ENCODE assay signal across 13 cellular contexts in the genomic region with DNA sequence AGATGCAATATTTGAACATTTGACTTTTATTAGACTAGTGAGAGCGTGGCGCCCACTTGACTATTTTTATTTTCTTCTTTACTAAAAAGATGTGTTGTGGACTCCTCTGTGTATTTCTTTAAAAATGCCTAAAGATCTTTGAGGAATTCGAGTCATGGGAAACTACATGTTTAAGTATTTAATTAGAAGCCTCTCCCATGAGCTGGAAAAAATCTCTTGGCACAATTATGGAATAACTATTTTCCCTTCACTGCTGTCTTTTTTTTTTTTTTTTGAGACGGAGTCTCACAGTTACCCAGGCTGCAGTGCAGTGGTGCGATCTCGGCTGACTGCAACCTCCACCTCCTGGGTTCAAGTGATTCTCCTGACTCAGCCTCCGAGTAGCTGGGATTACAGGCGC.
"Had no signal": no experiment of that assay in that cellular context is flagged by ENCODE, and none has a peak within 500 bp of the region (broad histone marks: within the 10 kb centered on the region; RNA-seq: fewer than 3 reads in every experiment).

No MANE protein-coding gene starts in this region.

- H3K36me3 ChIP-seq: gastroesophageal sphincter, left lung had no signal

- H3K27ac Mint-ChIP-seq: activated naive CD4-positive, alpha-beta T cell treated with anti-CD3 and anti-CD28 coated beads, Interleukin-2, amount 50 U/mL, for 72 hours; memory B cell; stimulated activated effector memory CD8-positive, alpha-beta T cell treated with anti-CD3 and anti-CD28 coated beads, Interleukin-12 subunit alpha, Interleukin-12 subunit beta, amount 100 ng/mL, for 72 hours had no signal

- H3K36me3 Mint-ChIP-seq: activated naive CD4-positive, alpha-beta T cell treated with anti-CD3 and anti-CD28 coated beads, Interleukin-2, amount 50 U/mL, for 72 hours had no signal

- H3K9ac ChIP-seq: parathyroid adenoma had no signal

- H3K9me3 Mint-ChIP-seq: activated naive CD4-positive, alpha-beta T cell treated with anti-CD3 and anti-CD28 coated beads, Interleukin-2, amount 50 U/mL, for 72 hours; memory B cell; stimulated activated effector memory CD8-positive, alpha-beta T cell treated with anti-CD3 and anti-CD28 coated beads, Interleukin-12 subunit alpha, Interleukin-12 subunit beta, amount 100 ng/mL, for 72 hours had no signal

- H3K27ac ChIP-seq: esophagus squamous epithelium, left lung, parathyroid adenoma had no signal

- ATAC-seq: activated naive CD4-positive, alpha-beta T cell treated with anti-CD3 and anti-CD28 coated beads, Interleukin-2, amount 50 U/mL, for 72 hours; gastroesophageal sphincter; left lung; stimulated activated effector memory CD8-positive, alpha-beta T cell treated with anti-CD3 and anti-CD28 coated beads, Interleukin-12 subunit alpha, Interleukin-12 subunit beta, amount 100 ng/mL, for 72 hours had no signal

- H3K27me3 ChIP-seq: esophagus squamous epithelium, gastroesophageal sphincter, left lung had no signal

- H3K4me1 ChIP-seq: esophagus squamous epithelium, gastroesophageal sphincter, parathyroid adenoma had no signal

- H3K27me3 Mint-ChIP-seq: memory B cell had no signal

- H3K79me2 ChIP-seq: parathyroid adenoma had no signal

- H3K9me3 ChIP-seq: esophagus squamous epithelium, gastroesophageal sphincter, left lung had no signal

- H3K4me2 ChIP-seq: smooth muscle cell had no signal

- H3K4me3 Mint-ChIP-seq: memory B cell; stimulated activated effector memory CD8-positive, alpha-beta T cell treated with anti-CD3 and anti-CD28 coated beads, Interleukin-12 subunit alpha, Interleukin-12 subunit beta, amount 100 ng/mL, for 72 hours had no signal

- H3K4me3 ChIP-seq: esophagus squamous epithelium, gastroesophageal sphincter, left lung, smooth muscle cell had no signal

- DNase-seq: activated CD4-positive, alpha-beta T cell treated with anti-CD3 and anti-CD28 coated beads, Interleukin-2, amount 50 U/mL, for 4 hours; activated CD4-positive, CD25-positive, alpha-beta regulatory T cell treated with anti-CD3 and anti-CD28 coated beads, Interleukin-2, amount 50 U/mL, for 72 hours; activated effector memory CD4-positive, alpha-beta T cell treated with anti-CD3 and anti-CD28 coated beads, Interleukin-2, amount 50 U/mL, for 16 hours; activated T-cell treated with anti-CD3 and anti-CD28 coated beads, Interleukin-2, amount 50 U/mL, for 1 hour; esophagus squamous epithelium; left lung; trophoblast cell had no signal

- H2AFZ ChIP-seq: parathyroid adenoma had no signal
